ENCODE assay signal across 23 cellular contexts in genomic region chr18:25251127-25251526, GRCh38.
DNase-seq lines count a peak whose midpoint lies in the region; ATAC-seq and TF ChIP-seq lines count a peak whose summit lies in the region.
"Had no signal": no experiment of that assay in that cellular context is flagged by ENCODE, and none has a peak within 500 bp of the region (broad histone marks: within the 10 kb centered on the region; RNA-seq: fewer than 3 reads in every experiment).

No MANE protein-coding gene starts in this region.

- peak overlapping the region; percentile 61 for H3K4me3 ChIP-seq in adipocyte (ENCODE audit: low read length)
- H3K4me3 ChIP-seq in fibroblast of mammary gland (ENCODE audit: control insufficient read depth, low read depth, low read length): no peak overlapping the region
- H3K4me3 ChIP-seq in subcutaneous abdominal adipose tissue (ENCODE audit: low read depth in 1 of 5, low read length in 5 of 5): peak overlapping the region in 1 of 5 donors; percentile 9

- no peak overlapping the region for H3K4me3 Mint-ChIP-seq in CD4-positive, alpha-beta T cell
- H3K4me3 Mint-ChIP-seq: CD8-positive, alpha-beta memory T cell had no signal

- CTCF ChIA-PET in CD4-positive, alpha-beta T cell (lab: Charles Lee): no interaction called here

- intact Hi-C loops in CD4-positive, alpha-beta T cell (cut with DNase I, micrococcal nuclease): no loop called here

- no peak for ATAC-seq in HG03159 (IDR thresholded peaks at IDR 0.05; ENCODE audit: unreplicated experiment)
- no peak for ATAC-seq in CD4-positive, alpha-beta T cell (ENCODE audit: poor library complexity)
- ATAC-seq: HepG2, PC-3 had no signal

- H3K27me3 ChIP-seq in adipocyte (replicated peaks; ENCODE audit: control insufficient read depth, insufficient read depth, low read length) (no peaks in the 10 kb centered on the region), subcutaneous abdominal adipose tissue (ENCODE audit: control insufficient read depth in 5 of 5, insufficient read depth in 4 of 5, low read length in 5 of 5) (no peaks in the 10 kb centered on the region)
- no peaks in the 10 kb centered on the region for H3K27me3 ChIP-seq in CD4-positive, alpha-beta T cell (ENCODE audit: control insufficient read depth, insufficient read depth, low read length)

- H3K9ac ChIP-seq in adipocyte (ENCODE audit: low read length) (peak overlapping the region; percentile 15), subcutaneous abdominal adipose tissue (ENCODE audit: low read length in 5 of 5) (no peak overlapping the region)

- H3K27ac Mint-ChIP-seq in CD4-positive, alpha-beta T cell: no peak overlapping the region
- H3K27ac Mint-ChIP-seq: CD8-positive, alpha-beta memory T cell had no signal

- in situ Hi-C loops in G401 (cut with HindIII; ENCODE audit: low sequenced_read_pairs): no loop called here

- peak overlapping the region; percentile 25 for H3K27ac ChIP-seq in subcutaneous abdominal adipose tissue (ENCODE audit: low read depth, low read length)
- no peak overlapping the region for H3K27ac ChIP-seq in CD4-positive, alpha-beta T cell (ENCODE audit: low read depth, low read length)
- H3K27ac ChIP-seq: C4-2B had no signal

- H3K36me3 Mint-ChIP-seq in CD4-positive, alpha-beta T cell (ENCODE audit: low read depth): no peaks in the 10 kb centered on the region
- H3K36me3 Mint-ChIP-seq: CD8-positive, alpha-beta memory T cell had no signal

- H3K36me3 ChIP-seq in adipocyte (ENCODE audit: control insufficient read depth, insufficient read depth, low read length, severe bottlenecking): no peaks in the 10 kb centered on the region
- H3K36me3 ChIP-seq in subcutaneous abdominal adipose tissue (ENCODE audit: control insufficient read depth in 5 of 5, insufficient read depth in 5 of 5, low read length in 5 of 5): no peaks in the 10 kb centered on the region

- POLR2A ChIA-PET in CD4-positive, alpha-beta T cell (lab: Charles Lee): interaction anchor here (0.6 kb wide), 1 partner anchor 241 kb away, joined by 3 read pairs; no protein-coding TSS in a partner anchor

- H3K9me3 Mint-ChIP-seq in CD4-positive, alpha-beta T cell: no peaks in the 10 kb centered on the region
- H3K9me3 Mint-ChIP-seq: CD8-positive, alpha-beta memory T cell had no signal

- H3K9me3 ChIP-seq in adipocyte (ENCODE audit: control insufficient read depth, low read length) (no peaks in the 10 kb centered on the region), subcutaneous abdominal adipose tissue (ENCODE audit: control insufficient read depth in 5 of 5, low read length in 5 of 5) (no peaks in the 10 kb centered on the region)
- no peaks in the 10 kb centered on the region for H3K9me3 ChIP-seq in CD4-positive, alpha-beta T cell (ENCODE audit: control insufficient read depth, low read length)

- peak; percentile 50 for DNase-seq in G401 (ENCODE audit: low spot score)
- DNase-seq in adipocyte (ENCODE audit: low read depth): no peak
- peak; percentile 54 for DNase-seq in fibroblast of mammary gland (ENCODE audit: low read depth)
- DNase-seq in DMS153 (lab: John Stamatoyannopoulos, UW): no peak
- DNase-seq in CD4-positive, alpha-beta T cell: no peak
- no peak for DNase-seq in NCI-H510A (lab: John Stamatoyannopoulos, UW)
- DNase-seq: Calu3; CD8-positive, alpha-beta memory T cell; Karpas-422; NCI-H1092; NCI-H1417 treated with DMSO at 0.1 percent for 48 hours; NCI-H1694 treated with DMSO at 0.1 percent for 48 hours; NCI-H2081 treated with DMSO at 0.1 percent for 48 hours; NCI-H2171; NCI-H345; NCI-H524 treated with DMSO at 0.1 percent for 48 hours; NCI-H82; NK-92 treated with Interleukin-12 subunit alpha and Interleukin-12 subunit beta, amount 100 ng/mL, for 24 hours; PC-3 had no signal

- H3K4me1 ChIP-seq in adipocyte (ENCODE audit: control insufficient read depth, insufficient read depth, low read length) (peaks cover 34% of the 10 kb centered on the region), subcutaneous abdominal adipose tissue (ENCODE audit: control insufficient read depth in 5 of 5, insufficient read depth in 5 of 5, low read length in 5 of 5) (peaks cover 0 to 29% (median 11%) of the 10 kb centered on the region in 5 donors)

- TF ChIP-seq CTCF in fibroblast of mammary gland (conservative IDR thresholded peaks at IDR 0.05; ENCODE audit: control insufficient read depth, insufficient read depth, low read depth, low read length): no peak
- TF ChIP-seq CTCF in CD4-positive, alpha-beta T cell (IDR thresholded peaks at IDR 0.05): no peak

- no peaks in the 10 kb centered on the region for H3K4me1 Mint-ChIP-seq in CD4-positive, alpha-beta T cell (ENCODE audit: low read depth)
- H3K4me1 Mint-ChIP-seq: CD8-positive, alpha-beta memory T cell had no signal

- no peaks in the 10 kb centered on the region for H3K27me3 Mint-ChIP-seq in CD4-positive, alpha-beta T cell

Comparison
In these comparisons a context has a peak if more than half of its experiments do, and no peak if none do; other contexts are left out.
1. DNase-seq: peak in G401 (single experiment) and fibroblast of mammary gland (single experiment); none in adipocyte (single experiment), DMS153 (single experiment), CD4-positive, alpha-beta T cell (0 of 10) and NCI-H510A (single experiment).